21 cellular contexts compared by ENCODE assay signal in genomic region chr3:18382760-18383369, GRCh38. TPM values are rescaled to one million over a fixed set of nuclear protein-coding genes. Genes with fewer than 3 reads are reported as not detected.
DNase-seq lines count a peak whose midpoint lies in the region; ATAC-seq and TF ChIP-seq lines count a peak whose summit lies in the region.
"Had no signal": no experiment of that assay in that cellular context is flagged by ENCODE, and none has a peak within 500 bp of the region (broad histone marks: within the 10 kb centered on the region; RNA-seq: fewer than 3 reads in every experiment).

No MANE protein-coding gene starts in this region.

- H3K27ac Mint-ChIP-seq in activated T-cell treated with anti-CD3 and anti-CD28 coated beads, Interleukin-2, amount 50 U/mL, for 72 hours, result peak overlapping the region; percentile 85

- H3K4me1 ChIP-seq in foreskin keratinocyte, result no peaks in the 10 kb centered on the region
- H3K4me1 ChIP-seq: body of pancreas, suprapubic skin, vagina had no signal

- no peaks in the 10 kb centered on the region for H3K9me3 Mint-ChIP-seq in activated T-cell treated with anti-CD3 and anti-CD28 coated beads, Interleukin-2, amount 50 U/mL, for 72 hours
- H3K9me3 Mint-ChIP-seq: neural crest cell had no signal

- TF ChIP-seq CTCF in foreskin keratinocyte (conservative IDR thresholded peaks at IDR 0.05), result no peak

- peak; percentile 22 for DNase-seq in stimulated activated CD4-positive, alpha-beta T cell treated with anti-CD3 and anti-CD28 coated beads, Interleukin-15, amount 100 ng/mL, for 24 hours
- no peak for DNase-seq in stimulated activated CD4-positive, alpha-beta T cell treated with anti-CD3 and anti-CD28 coated beads, Interleukin-4, amount 100 ng/mL, for 1 hour
- DNase-seq in activated T-cell treated with anti-CD3 and anti-CD28 coated beads, Interleukin-2, amount 50 U/mL, for 72 hours, result no peak
- DNase-seq in foreskin keratinocyte (no peak), pons (ENCODE audit: low spot score) (no peak), NCI-H1930 (lab: John Stamatoyannopoulos, UW) (no peak)
- DNase-seq: body of pancreas; DMS53; effector CD4-positive, alpha-beta T cell; foreskin melanocyte; mucosa of descending colon; NCI-H1436 treated with DMSO at 0.1 percent for 48 hours; NCI-H524 had no signal

- H3K4me1 Mint-ChIP-seq in activated T-cell treated with anti-CD3 and anti-CD28 coated beads, Interleukin-2, amount 50 U/mL, for 72 hours (ENCODE audit: low read depth), result peaks cover 89% of the 10 kb centered on the region

- peak; percentile 60 to 67 for ATAC-seq in activated T-cell treated with anti-CD3 and anti-CD28 coated beads, Interleukin-2, amount 50 U/mL, for 72 hours (replicated peaks in 1 of 2)
- ATAC-seq in foreskin keratinocyte, result peak; percentile 32
- no peak for ATAC-seq in GM18867 (IDR thresholded peaks at IDR 0.05; ENCODE audit: unreplicated experiment)
- ATAC-seq: body of pancreas, K562, mucosa of descending colon, sciatic nerve had no signal

- H3K27ac ChIP-seq in foreskin keratinocyte, result no peak overlapping the region
- H3K27ac ChIP-seq: body of pancreas, hepatocyte, suprapubic skin, vagina, VCaP had no signal

- no peaks in the 10 kb centered on the region for H3K27me3 Mint-ChIP-seq in activated T-cell treated with anti-CD3 and anti-CD28 coated beads, Interleukin-2, amount 50 U/mL, for 72 hours (ENCODE audit: low read depth)

- H3K4me3 Mint-ChIP-seq in activated T-cell treated with anti-CD3 and anti-CD28 coated beads, Interleukin-2, amount 50 U/mL, for 72 hours, result peak overlapping the region in 1 of 2 donors; percentile 38
- H3K4me3 Mint-ChIP-seq: neural crest cell had no signal

- H3K36me3 Mint-ChIP-seq in activated T-cell treated with anti-CD3 and anti-CD28 coated beads, Interleukin-2, amount 50 U/mL, for 72 hours (ENCODE audit: insufficient read depth in 2 of 2), result peaks cover 9 to 69% of the 10 kb centered on the region in 2 donors

- no peaks in the 10 kb centered on the region for H3K27me3 ChIP-seq in foreskin keratinocyte
- H3K27me3 ChIP-seq: body of pancreas, hepatocyte, suprapubic skin, vagina had no signal

RNA-seq across cellular contexts. Expression of gene SATB1, which starts 42.3 kb away (rescaled TPM):
- 100 to 1,000 TPM; 716 to 962 TPM for total RNA-seq in activated T-cell treated with anti-CD3 and anti-CD28 coated beads, Interleukin-2, amount 50 U/mL, for 72 hours
- total RNA-seq in foreskin keratinocyte, result 4.0 and 5.4 TPM in 2 replicates
- polyA plus RNA-seq in foreskin keratinocyte, result 1.2 and 1.4 TPM in 2 replicates

Comparison
In these comparisons a context has a peak if more than half of its experiments do, and no peak if none do; other contexts are left out.
1. RNA of gene SATB1, which starts 42.3 kb away (total RNA-seq): 716 to 962 TPM in activated T-cell treated with anti-CD3 and anti-CD28 coated beads, Interleukin-2, amount 50 U/mL, for 72 hours; 4.0 to 5.4 TPM in foreskin keratinocyte; every median in the first group is over 100 times any median in the second.